ENCODE assay signal across 8 cellular contexts in the genomic region with DNA sequence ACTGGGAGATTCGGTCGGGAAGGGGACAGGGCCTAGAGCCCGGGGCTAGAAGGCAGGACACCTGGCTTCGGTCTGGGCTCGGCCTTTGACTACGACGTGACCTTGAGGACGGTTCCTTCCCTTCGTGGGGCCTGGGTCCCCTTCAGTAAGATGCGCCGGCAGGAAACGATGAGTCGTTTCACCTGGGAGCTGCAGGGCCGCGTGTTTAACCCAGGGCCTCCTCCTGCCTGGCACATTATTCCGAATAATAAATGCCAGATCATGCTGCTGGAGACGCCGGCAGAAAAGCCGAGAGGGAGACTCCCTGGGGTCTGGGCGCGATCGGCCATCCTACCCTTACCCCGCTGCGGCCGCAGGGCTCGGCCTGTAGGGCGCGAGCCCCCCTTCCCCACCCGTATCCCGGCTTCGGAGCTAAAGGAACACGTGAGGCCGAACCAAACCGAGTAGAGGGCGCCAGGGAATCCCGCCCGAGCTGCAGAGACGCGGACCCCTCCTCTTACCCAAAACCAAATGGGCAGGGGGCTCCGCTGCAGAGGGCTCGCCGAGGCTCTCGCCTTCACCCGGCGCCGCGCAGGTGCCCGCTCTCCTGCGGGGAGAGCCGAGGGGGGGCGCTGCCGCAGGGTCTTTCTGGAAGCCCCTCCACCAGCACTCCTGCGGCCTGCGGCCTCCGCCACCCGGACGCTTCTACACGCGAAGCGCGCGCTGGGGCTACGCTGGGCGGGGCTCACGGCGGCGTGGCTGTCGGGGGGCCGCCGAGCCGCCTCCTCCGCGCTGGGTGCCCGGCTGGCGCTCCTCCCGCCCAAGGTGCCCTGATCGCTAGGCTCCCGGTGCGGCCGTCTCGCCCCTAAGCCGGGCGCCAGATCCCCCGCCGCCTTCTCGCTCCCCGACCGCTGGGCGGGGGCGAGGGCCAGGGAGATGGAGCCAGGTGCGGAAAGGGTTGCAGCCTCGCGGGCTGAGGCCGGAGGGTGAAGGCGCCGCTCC. TPM values are rescaled to one million over a fixed set of nuclear protein-coding genes. Genes with fewer than 3 reads are reported as not detected.
DNase-seq lines count a peak whose midpoint lies in the region; ATAC-seq and TF ChIP-seq lines count a peak whose summit lies in the region.

A gene with protein sequence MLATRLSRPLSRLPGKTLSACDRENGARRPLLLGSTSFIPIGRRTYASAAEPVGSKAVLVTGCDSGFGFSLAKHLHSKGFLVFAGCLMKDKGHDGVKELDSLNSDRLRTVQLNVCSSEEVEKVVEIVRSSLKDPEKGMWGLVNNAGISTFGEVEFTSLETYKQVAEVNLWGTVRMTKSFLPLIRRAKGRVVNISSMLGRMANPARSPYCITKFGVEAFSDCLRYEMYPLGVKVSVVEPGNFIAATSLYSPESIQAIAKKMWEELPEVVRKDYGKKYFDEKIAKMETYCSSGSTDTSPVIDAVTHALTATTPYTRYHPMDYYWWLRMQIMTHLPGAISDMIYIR (minus strand): TSS at position 688 of the 981 bp plus-strand sequence. CDS start 9,525 bp downstream, outside the sequence.

- intact Hi-C loops in ascending aorta (cut with DNase I) = loop anchor here (2.0 to 10.0 kb wide), 2 partner anchors 591 to 1053 kb away; partner anchors contain the start of genes PIGZ and RNF168

- H3F3A ChIP-seq in Loucy (ENCODE audit: low read depth) = peaks cover 4% of the 10 kb centered on the region; the same call in 1 of the 2 replicates

- H3K4me1 ChIP-seq in Loucy (ENCODE audit: insufficient read depth, low read length, poor library complexity, severe bottlenecking) = peaks cover 23% of the 10 kb centered on the region
- H3K4me1 ChIP-seq in ascending aorta = peaks cover 0 to 12% of the 10 kb centered on the region in 2 donors
- H3K4me1 ChIP-seq in iPS-18a (ENCODE audit: control insufficient read depth, low read depth, low read length) = peaks cover 12% of the 10 kb centered on the region

- H3K9me3 ChIP-seq in Loucy (ENCODE audit: insufficient read depth, low read depth, low read length) = no peaks in the 10 kb centered on the region
- no peaks in the 10 kb centered on the region for H3K9me3 ChIP-seq in ascending aorta
- H3K9me3 ChIP-seq in iPS-18a (ENCODE audit: control insufficient read depth, low read depth, low read length) = no peaks in the 10 kb centered on the region

- no peaks in the 10 kb centered on the region for H3K9me3 Mint-ChIP-seq in T-helper 1 cell treated with Interleukin-12 subunit alpha and Interleukin-12 subunit beta and Interleukin-4 antibody, amounts not matched to agents 30 μg/mL and 1 μg/mL, for 36 hours

- peak within 1 kb of the TSS; percentile 66 for H3K4me2 ChIP-seq in Loucy (ENCODE audit: low read depth, low read length, poor library complexity, severe bottlenecking)

- peak; percentile 34 for ATAC-seq in GM21717 (IDR thresholded peaks at IDR 0.05; ENCODE audit: unreplicated experiment)

- H3K27ac ChIP-seq in ascending aorta (peak within 1 kb of the TSS; percentile 82 to 93), iPS-18a (ENCODE audit: low read length) (peak within 1 kb of the TSS; percentile 8)

- H4K20me1 ChIP-seq in Loucy (ENCODE audit: insufficient read depth, low read length, poor library complexity, severe bottlenecking) = no peaks in the 10 kb centered on the region

- peak within 1 kb of the TSS; percentile 79 for H2AFZ ChIP-seq in Loucy (ENCODE audit: low read length)

- H3K9ac ChIP-seq in Loucy (ENCODE audit: low read depth, low read length, poor library complexity, severe bottlenecking) (peak within 1 kb of the TSS; percentile 80), iPS-18a (ENCODE audit: low read length) (peak within 1 kb of the TSS; percentile 37)

- H3K9me2 ChIP-seq in Loucy (replicated peaks; ENCODE audit: low read depth, low read length) = no peaks in the 10 kb centered on the region

- TF ChIP-seq CTCF in Loucy (conservative IDR thresholded peaks at IDR 0.05; ENCODE audit: low read length) (peak; percentile 31), ascending aorta (IDR thresholded peaks at IDR 0.05) (peak in 1 of 3 experiments; percentile 5)

- peaks cover 14% of the 10 kb centered on the region for H3K36me3 Mint-ChIP-seq in T-helper 1 cell treated with Interleukin-12 subunit alpha and Interleukin-12 subunit beta and Interleukin-4 antibody, amounts not matched to agents 30 μg/mL and 1 μg/mL, for 36 hours (ENCODE audit: low read depth)

- H3K4me1 Mint-ChIP-seq in T-helper 1 cell treated with Interleukin-12 subunit alpha and Interleukin-12 subunit beta and Interleukin-4 antibody, amounts not matched to agents 30 μg/mL and 1 μg/mL, for 36 hours (ENCODE audit: low read depth) = peaks cover 30% of the 10 kb centered on the region

- H3K4me3 Mint-ChIP-seq in T-helper 1 cell treated with Interleukin-12 subunit alpha and Interleukin-12 subunit beta and Interleukin-4 antibody, amounts not matched to agents 30 μg/mL and 1 μg/mL, for 36 hours = peak within 1 kb of the TSS; percentile 92

- peaks cover 19% of the 10 kb centered on the region for H3K27me3 Mint-ChIP-seq in T-helper 1 cell treated with Interleukin-12 subunit alpha and Interleukin-12 subunit beta and Interleukin-4 antibody, amounts not matched to agents 30 μg/mL and 1 μg/mL, for 36 hours (ENCODE audit: low read depth)

- H3K27me3 ChIP-seq in Loucy (ENCODE audit: insufficient read depth, low read length, poor library complexity, severe bottlenecking) (no peaks in the 10 kb centered on the region), ascending aorta (no peaks in the 10 kb centered on the region), iPS-18a (ENCODE audit: control insufficient read depth, insufficient read depth, low read length) (peaks cover 17% of the 10 kb centered on the region)

- H3K36me3 ChIP-seq in Loucy (ENCODE audit: insufficient read depth, low read length) (no peaks in the 10 kb centered on the region), ascending aorta (no peaks in the 10 kb centered on the region), iPS-18a (ENCODE audit: control insufficient read depth, low read depth, low read length) (no peaks in the 10 kb centered on the region)

- H3K79me2 ChIP-seq in Loucy (ENCODE audit: insufficient read depth, low read length) = peaks cover 27% of the 10 kb centered on the region

- peak; percentile 37 for DNase-seq in DMS53 treated with DMSO at 0.1 percent for 48 hours (lab: John Stamatoyannopoulos, UW; ENCODE audit: unreplicated experiment)
- no peak for DNase-seq in ascending aorta (ENCODE audit: low spot score in 2 of 2)
- peak; percentile 43 to 65 for DNase-seq in stimulated activated CD4-positive, alpha-beta T cell treated with anti-CD3 and anti-CD28 coated beads, Interleukin-12 subunit alpha, Interleukin-12 subunit beta, amount 100 ng/mL, for 24 hours (ENCODE audit: low read depth in 2 of 2)
- no peak for DNase-seq in dedifferentiated amniotic fluid mesenchymal stem cell (ENCODE audit: extremely low spot score)

- H3K4me3 ChIP-seq in Loucy (ENCODE audit: low read length, poor library complexity, severe bottlenecking) (peak within 1 kb of the TSS; percentile 86), ascending aorta (peak within 1 kb of the TSS; percentile 69 to 80), iPS-18a (ENCODE audit: low read length) (peak within 1 kb of the TSS; percentile 65)

- H3K27ac Mint-ChIP-seq in T-helper 1 cell treated with Interleukin-12 subunit alpha and Interleukin-12 subunit beta and Interleukin-4 antibody, amounts not matched to agents 30 μg/mL and 1 μg/mL, for 36 hours = peak within 1 kb of the TSS; percentile 90

RNA-seq across cellular contexts. Expression of the gene that starts here (rescaled TPM):
- not detected for total RNA-seq in ascending aorta

Comparison
In these comparisons a context has a peak if more than half of its experiments do, and no peak if none do; other contexts are left out.
1. DNase-seq: peak in DMS53 treated with DMSO at 0.1 percent for 48 hours (single experiment) and stimulated activated CD4-positive, alpha-beta T cell treated with anti-CD3 and anti-CD28 coated beads, Interleukin-12 subunit alpha, Interleukin-12 subunit beta, amount 100 ng/mL, for 24 hours (2 of 2); none in ascending aorta (0 of 2) and dedifferentiated amniotic fluid mesenchymal stem cell (single experiment).
2. Peak in every context shown above with its lines, with median percentiles within 50 percentile points of each other: H3K4me3 ChIP-seq.